Comparison of ENCODE assay signal across 8 cellular contexts in genomic region chr1:198936371-198937083, GRCh38.
A peak's percentile ranks its signal among the peaks of the same experiment; 100 is the strongest.
DNase-seq lines count a peak whose midpoint lies in the region; ATAC-seq and TF ChIP-seq lines count a peak whose summit lies in the region.

No MANE protein-coding gene starts in this region.

- no peak for TF ChIP-seq CTCF in upper lobe of right lung (IDR thresholded peaks at IDR 0.05)

- no peaks in the 10 kb centered on the region for H3K36me3 ChIP-seq in upper lobe of right lung

- peaks cover 2% of the 10 kb centered on the region for H3K36me3 Mint-ChIP-seq in central memory CD8-positive, alpha-beta T cell (ENCODE audit: insufficient read depth)

- H3K27me3 ChIP-seq in upper lobe of right lung: no peaks in the 10 kb centered on the region

- H3K4me3 ChIP-seq in upper lobe of right lung: peak overlapping the region; percentile 66

- peak overlapping the region; percentile 85 for H3K27ac ChIP-seq in upper lobe of right lung

- no peaks in the 10 kb centered on the region for H3K9me3 ChIP-seq in upper lobe of right lung

- no peaks in the 10 kb centered on the region for H3K9me3 Mint-ChIP-seq in central memory CD8-positive, alpha-beta T cell

- H3K4me1 ChIP-seq in upper lobe of right lung: peaks cover 12% of the 10 kb centered on the region

- no peaks in the 10 kb centered on the region for H3K27me3 Mint-ChIP-seq in central memory CD8-positive, alpha-beta T cell

- peak; percentile 41 for DNase-seq in NCI-H82 (lab: John Stamatoyannopoulos, UW)
- DNase-seq in NCI-H82 treated with DMSO at 0.1 percent for 48 hours (lab: John Stamatoyannopoulos, UW; ENCODE audit: unreplicated experiment): no peak
- peak; percentile 73 for DNase-seq in NCI-H69 (lab: John Stamatoyannopoulos, UW)
- DNase-seq in central memory CD8-positive, alpha-beta T cell (ENCODE audit: low spot score in 2 of 2): no peak
- DNase-seq in medulla oblongata (ENCODE audit: extremely low spot score): peak; percentile 54
- DNase-seq in upper lobe of right lung: no peak
- no peak for DNase-seq in NCI-H1694 treated with DMSO at 0.1 percent for 48 hours (lab: John Stamatoyannopoulos, UW)

- intact Hi-C loops in upper lobe of right lung (cut with DNase I): no loop called here

- no peak for ATAC-seq in central memory CD8-positive, alpha-beta T cell (replicated peaks; ENCODE audit: extremely low read depth, poor library complexity, severe bottlenecking)
- peak; percentile 26 for ATAC-seq in upper lobe of right lung
- ATAC-seq in GM21737 (IDR thresholded peaks at IDR 0.05; ENCODE audit: unreplicated experiment): no peak

- peak overlapping the region; percentile 29 for H3K27ac Mint-ChIP-seq in central memory CD8-positive, alpha-beta T cell (ENCODE audit: low read depth)

- H3K4me1 Mint-ChIP-seq in central memory CD8-positive, alpha-beta T cell: peaks cover 7% of the 10 kb centered on the region

- no peak overlapping the region for H3K4me3 Mint-ChIP-seq in central memory CD8-positive, alpha-beta T cell

Comparison
In these comparisons a context has a peak if more than half of its experiments do, and no peak if none do; other contexts are left out.
1. DNase-seq: peak in NCI-H82 (single experiment), NCI-H69 (single experiment) and medulla oblongata (single experiment); none in NCI-H82 treated with DMSO at 0.1 percent for 48 hours (single experiment), central memory CD8-positive, alpha-beta T cell (0 of 2), upper lobe of right lung (single experiment) and NCI-H1694 treated with DMSO at 0.1 percent for 48 hours (single experiment).